9 cellular contexts compared by ENCODE assay signal in genomic region chr5:36882250-36882649, GRCh38. TPM values are rescaled to one million over a fixed set of nuclear protein-coding genes. Genes with fewer than 3 reads are reported as not detected.
DNase-seq lines count a peak whose midpoint lies in the region; ATAC-seq and TF ChIP-seq lines count a peak whose summit lies in the region.
"Had no signal": no experiment of that assay in that cellular context is flagged by ENCODE, and none has a peak within 500 bp of the region (broad histone marks: within the 10 kb centered on the region; RNA-seq: fewer than 3 reads in every experiment).

No MANE protein-coding gene starts in this region.

- no peak overlapping the region for H3K9ac ChIP-seq in BLaER1 treated with 17β-estradiol and CSF1 and Interleukin-3, amounts not matched to agents 10 nM and 100 nM
- no peak overlapping the region for H3K9ac ChIP-seq in GM23248
- H3K9ac ChIP-seq: SK-N-SH had no signal

- H4K20me1 ChIP-seq in BLaER1 treated with 17β-estradiol and CSF1 and Interleukin-3, amounts not matched to agents 10 nM and 100 nM, result peaks cover 79 to 100% (median 96%) of the 10 kb centered on the region in 11 experiments
- H4K20me1 ChIP-seq in GM23248 (ENCODE audit: insufficient read depth), result peaks cover 16% of the 10 kb centered on the region

- H3K4me3 ChIP-seq in BLaER1 treated with 17β-estradiol and CSF1 and Interleukin-3, amounts not matched to agents 10 nM and 100 nM, result no peak overlapping the region
- H3K4me3 ChIP-seq in foreskin fibroblast (ENCODE audit: low read depth in 1 of 2, low read length in 2 of 2), result no peak overlapping the region
- H3K4me3 ChIP-seq in GM23248, result no peak overlapping the region

- no peaks in the 10 kb centered on the region for H3K27me3 ChIP-seq in BLaER1 treated with 17β-estradiol and CSF1 and Interleukin-3, amounts not matched to agents 10 nM and 100 nM
- no peaks in the 10 kb centered on the region for H3K27me3 ChIP-seq in GM23248 (replicated peaks; ENCODE audit: insufficient read depth)

- in situ Hi-C loops in GM23248 (cut with MboI), result no loop called here

- peaks cover 65 to 79% (median 72%) of the 10 kb centered on the region in 3 donors for H3K4me1 Mint-ChIP-seq in T-cell

- H3K27ac ChIP-seq in BLaER1 treated with 17β-estradiol and CSF1 and Interleukin-3, amounts not matched to agents 10 nM and 100 nM, result no peak overlapping the region
- no peak overlapping the region for H3K27ac ChIP-seq in GM23248

- H3K4me2 ChIP-seq in BLaER1 treated with 17β-estradiol and CSF1 and Interleukin-3, amounts not matched to agents 10 nM and 100 nM, result peak overlapping the region in 6 of 11 experiments; percentile 11 to 98 (median 81); a peak in 8 of 22 replicates
- no peak overlapping the region for H3K4me2 ChIP-seq in GM23248 (ENCODE audit: unreplicated experiment)
- H3K4me2 ChIP-seq: SK-N-SH had no signal

- H3K4me3 Mint-ChIP-seq in T-cell, result peak overlapping the region in 2 of 3 donors; percentile 10 to 32

- peaks cover 10% of the 10 kb centered on the region for H3K36me3 Mint-ChIP-seq in T-cell

- WGBS in GM23248 (ENCODE audit: low coverage in 1 of 2, low lambda C conversion rate in 2 of 2, missing lambda C conversion rate in 2 of 2), 2 experiments, result 77 to 84% methylated on average over 3 of the region's 3 CpGs

- no peak overlapping the region for H2AFZ ChIP-seq in GM23248

- DNase-seq in T-cell (no peak), occipital lobe (lab: John Stamatoyannopoulos, UW) (no peak), Ammon's horn (ENCODE audit: low spot score) (no peak), foreskin fibroblast (no peak), GM23248 (no peak)
- DNase-seq: SK-N-SH had no signal

- CTCF ChIA-PET in T-cell (lab: Charles Lee), result interaction anchor here in 1 of 2 donors (1.0 kb wide), 1 partner anchor 69 kb away, joined by 3 read pairs; no protein-coding TSS in a partner anchor

- H3K4me1 ChIP-seq in BLaER1 treated with 17β-estradiol and CSF1 and Interleukin-3, amounts not matched to agents 10 nM and 100 nM, result peaks cover 6 to 60% (median 26%) of the 10 kb centered on the region in 10 experiments; a peak in 18 of 20 replicates
- H3K4me1 ChIP-seq in GM23248 (ENCODE audit: insufficient read depth), result peaks cover 31% of the 10 kb centered on the region

- POLR2A ChIA-PET in T-cell (lab: Charles Lee), result no interaction called here

- peaks cover 16 to 34% (median 21%) of the 10 kb centered on the region in 11 experiments for H3K36me3 ChIP-seq in BLaER1 treated with 17β-estradiol and CSF1 and Interleukin-3, amounts not matched to agents 10 nM and 100 nM
- H3K36me3 ChIP-seq in GM23248 (ENCODE audit: low read depth), result no peaks in the 10 kb centered on the region

- no peak for TF ChIP-seq CTCF in foreskin fibroblast (IDR thresholded peaks at IDR 0.05; ENCODE audit: low read depth, low read length)

- H3K27ac Mint-ChIP-seq in T-cell, result no peak overlapping the region

- H3K9me3 ChIP-seq in BLaER1 treated with 17β-estradiol and CSF1 and Interleukin-3, amounts not matched to agents 10 nM and 100 nM (replicated peaks in 1 of 11), result peaks cover 10 to 16% (median 14%) of the 10 kb centered on the region in 11 experiments; a peak in 17 of 22 replicates
- H3K9me3 ChIP-seq in GM23248 (ENCODE audit: low read depth), result no peaks in the 10 kb centered on the region
- H3K9me3 ChIP-seq: SK-N-SH had no signal

- peaks cover 100% of the 10 kb centered on the region for H3K79me2 ChIP-seq in GM23248 (ENCODE audit: insufficient read depth)

- H3K9me3 Mint-ChIP-seq in T-cell, result no peaks in the 10 kb centered on the region

- no peaks in the 10 kb centered on the region for H3K27me3 Mint-ChIP-seq in T-cell

- peaks cover 12% of the 10 kb centered on the region; the same call in 1 of the 2 replicates for H3F3A ChIP-seq in GM23248 (ENCODE audit: insufficient read depth)

- H3K9me2 ChIP-seq in GM23248 (ENCODE audit: insufficient read depth), result no peaks in the 10 kb centered on the region
- H3K9me2 ChIP-seq: SK-N-SH had no signal

- ATAC-seq in GM18861 (IDR thresholded peaks at IDR 0.05; ENCODE audit: unreplicated experiment) (peak; percentile 30), HG02885 (IDR thresholded peaks at IDR 0.05; ENCODE audit: poor library complexity, unreplicated experiment) (peak; percentile 58), T-cell (replicated peaks in 1 of 4) (peak in 2 of 4 experiments; percentile 25 to 42)

RNA-seq across cellular contexts. Expression of gene NIPBL, which starts 5.7 kb away (rescaled TPM):
- total RNA-seq in T-cell (100 to 1,000 TPM in 2 of 5 donors, 10 to 100 TPM in 3; 87.5 to 133 (median 93.6) TPM), occipital lobe (74.9 TPM)
- 12.5 and 16.9 TPM in 2 replicates for total RNA-seq in GM23248 (2014; rRNA removed; shearing (Covaris generic))
- 15.1 and 15.7 TPM in 2 replicates for polyA plus RNA-seq in GM23248 (2016; fragmentation: Nextera tagmentation; extraction: Ambion mirVana)
